ENCODE assay signal across 8 cellular contexts in genomic region chr4:143183513-143184216, GRCh38. TPM values are rescaled to one million over a fixed set of nuclear protein-coding genes. Genes with fewer than 3 reads are reported as not detected.
A peak's percentile ranks its signal among the peaks of the same experiment; 100 is the strongest.
DNase-seq lines count a peak whose midpoint lies in the region; ATAC-seq, FAIRE-seq and TF ChIP-seq lines count a peak whose summit lies in the region.

No MANE protein-coding gene starts in this region.

- H3K27me3 ChIP-seq in PC-9 (ENCODE audit: insufficient read depth, low read depth) (no peaks in the 10 kb centered on the region), trophoblast cell (ENCODE audit: insufficient read depth, low read length) (no peaks in the 10 kb centered on the region)

- H3K79me2 ChIP-seq in PC-9 (ENCODE audit: low read depth): peaks cover 46% of the 10 kb centered on the region
- H3K79me2 ChIP-seq in trophoblast cell (ENCODE audit: control insufficient read depth, insufficient read depth, low read length, poor library complexity): peaks cover 9% of the 10 kb centered on the region

- DNase-seq in GM12891 (ENCODE audit: insufficient read length, low spot score) (no peak), PC-9 (no peak), endothelial cell (ENCODE audit: low spot score) (no peak), trophoblast cell (no peak), head of caudate nucleus (no peak), NCI-H345 (lab: John Stamatoyannopoulos, UW) (no peak), dedifferentiated amniotic fluid mesenchymal stem cell (ENCODE audit: extremely low spot score) (no peak)

- no peak overlapping the region for H3K18ac ChIP-seq in trophoblast cell (ENCODE audit: low read length)

- no peak overlapping the region for H3K4ac ChIP-seq in trophoblast cell (ENCODE audit: low read depth, low read length)

- TF ChIP-seq POLR2A in GM12891 (IDR thresholded peaks at IDR 0.05; ENCODE audit: low read depth, low read length): no peak

- H3K9me3 Mint-ChIP-seq in endothelial cell (ENCODE audit: unreplicated experiment): no peaks in the 10 kb centered on the region

- peaks cover 6% of the 10 kb centered on the region for H3K36me3 Mint-ChIP-seq in endothelial cell (ENCODE audit: low read depth, unreplicated experiment)

- H3K4me1 ChIP-seq in PC-9 (replicated peaks; ENCODE audit: insufficient read depth): peaks cover 35% of the 10 kb centered on the region
- peaks cover 0 to 2% of the 10 kb centered on the region in 2 experiments for H3K4me1 ChIP-seq in trophoblast cell (ENCODE audit: control insufficient read depth in 1 of 2, insufficient read depth in 2 of 2, low read length in 2 of 2)

- intact Hi-C loops in PC-9 (cut with micrococcal nuclease; ENCODE audit: unreplicated experiment) (loop anchor here (1.0 to 10.0 kb wide), 3 partner anchors 330 to 1059 kb away; partner anchors contain the start of gene SMARCA5), head of caudate nucleus (cut with DNase I) (no loop called here)

- no peak overlapping the region for H2AK5ac ChIP-seq in trophoblast cell (ENCODE audit: low read length)

- H3K4me3 Mint-ChIP-seq in endothelial cell (ENCODE audit: unreplicated experiment): peak overlapping the region; percentile 96

- BruUV-seq in PC-9 (replicated peaks; lab: Mats Ljungman, UMichigan): no TSS peak

- TF ChIP-seq CTCF in PC-9 (conservative IDR thresholded peaks at IDR 0.05) (no peak), endothelial cell (IDR thresholded peaks at IDR 0.05; ENCODE audit: unreplicated experiment) (no peak)

- peak overlapping the region; percentile 88 for H2AFZ ChIP-seq in PC-9
- no peak overlapping the region for H2AFZ ChIP-seq in trophoblast cell (ENCODE audit: insufficient read depth, low read length, poor library complexity)

- peak; percentile 41 for FAIRE-seq in GM12891 (lab: Jason Lieb, UNC)

- peak overlapping the region; percentile 89 for H3K27ac ChIP-seq in PC-9
- H3K27ac ChIP-seq in trophoblast cell (ENCODE audit: low read depth, low read length): no peak overlapping the region

- H3K9ac ChIP-seq in trophoblast cell (ENCODE audit: low read length): no peak overlapping the region

- peaks cover 24% of the 10 kb centered on the region for H3K4me1 Mint-ChIP-seq in endothelial cell (ENCODE audit: unreplicated experiment)

- peaks cover 17% of the 10 kb centered on the region; the same call in 1 of the 2 replicates for H3F3A ChIP-seq in PC-9 (ENCODE audit: insufficient read depth, low read depth)

- CTCF ChIA-PET in PC-9 (lab: Charles Lee): no interaction called here

- H3K27ac Mint-ChIP-seq in endothelial cell (ENCODE audit: unreplicated experiment): peak overlapping the region; percentile 93

- H4K91ac ChIP-seq in trophoblast cell (ENCODE audit: low read depth, low read length): no peak overlapping the region

- H3K14ac ChIP-seq in trophoblast cell (ENCODE audit: low read length): no peak overlapping the region

- H3K36me3 ChIP-seq in PC-9 (ENCODE audit: low read depth) (peaks cover 2% of the 10 kb centered on the region; the same call in 1 of the 2 replicates), trophoblast cell (ENCODE audit: control insufficient read depth in 1 of 2, insufficient read depth in 2 of 2, low read length in 2 of 2) (no peaks in the 10 kb centered on the region)

- H3K4me3 ChIP-seq in PC-9 (peak overlapping the region; percentile 72), trophoblast cell (ENCODE audit: low read depth, low read length) (no peak overlapping the region)

- no peak for ATAC-seq in GM21786 (IDR thresholded peaks at IDR 0.05; ENCODE audit: unreplicated experiment)

- no peaks in the 10 kb centered on the region for H3K9me3 ChIP-seq in PC-9 (ENCODE audit: insufficient read depth, low read depth)
- peaks cover 1% of the 10 kb centered on the region for H3K9me3 ChIP-seq in trophoblast cell (ENCODE audit: insufficient read depth, low read depth, low read length)

- no peak overlapping the region for H4K12ac ChIP-seq in trophoblast cell (ENCODE audit: low read depth, low read length)

- no peaks in the 10 kb centered on the region; the same call in 1 of the 2 replicates for H3K9me2 ChIP-seq in PC-9 (ENCODE audit: insufficient read depth)

- H4K20me1 ChIP-seq in PC-9 (ENCODE audit: insufficient read depth): peaks cover 25% of the 10 kb centered on the region

- H2BK120ac ChIP-seq in trophoblast cell (ENCODE audit: insufficient read depth, low read length, poor library complexity): no peak overlapping the region

- WGBS in trophoblast cell (ENCODE audit: extremely low coverage, insufficient coverage, insufficient read length): 100% methylated on average over 1 of the region's 9 CpGs

- H2BK12ac ChIP-seq in trophoblast cell (ENCODE audit: low read length): no peak overlapping the region

- H3K79me1 ChIP-seq in trophoblast cell (ENCODE audit: low read length): peaks cover 11% of the 10 kb centered on the region

- no peak overlapping the region for H2BK5ac ChIP-seq in trophoblast cell (ENCODE audit: low read depth, low read length, poor library complexity)

- peak overlapping the region; percentile 86 for H3K4me2 ChIP-seq in PC-9
- H3K4me2 ChIP-seq in trophoblast cell (ENCODE audit: low read length): peak overlapping the region; percentile 71

- no peak overlapping the region for H4K8ac ChIP-seq in trophoblast cell (ENCODE audit: low read depth, low read length)

- H3K27me3 Mint-ChIP-seq in endothelial cell (ENCODE audit: unreplicated experiment): peaks cover 11% of the 10 kb centered on the region

- POLR2A ChIA-PET in PC-9 (lab: Charles Lee; ENCODE audit: unreplicated experiment): no interaction called here

- no peak overlapping the region for H3K23ac ChIP-seq in trophoblast cell (ENCODE audit: low read length)

TF ChIP-seq in GM12891, 5 proteins besides CTCF, POLR2A, EP300 and RAD21:
- TF ChIP-seq TAF1 (IDR thresholded peaks at IDR 0.05; ENCODE audit: low read depth, low read length) (no peak), PAX5 (IDR thresholded peaks at IDR 0.05; ENCODE audit: insufficient read depth, low read length, severe bottlenecking) (no peak), POLR2AphosphoS5 (IDR thresholded peaks at IDR 0.05; ENCODE audit: low read depth, low read length) (no peak), SPI1 (IDR thresholded peaks at IDR 0.05; ENCODE audit: low read depth, low read length) (no peak), POU2F2 (IDR thresholded peaks at IDR 0.05; ENCODE audit: low read depth, low read length) (no peak)
TF ChIP-seq in GM12891: peak in this region for 0.

RNA-seq across cellular contexts. Expression of gene USP38, which starts 1.1 kb away (rescaled TPM):
- 6.5 TPM for polyA plus RNA-seq in GM12891 (2012; ENCODE audit: low read depth, missing spikeins)
- total RNA-seq in PC-9 (2021) (11.9 and 12.3 TPM in 2 replicates), endothelial cell (ENCODE audit: unreplicated experiment) (19.4 TPM)
- 8.4 and 9.1 TPM in 2 replicates for polyA plus RNA-seq in trophoblast cell (2013)
